19 cellular contexts compared by ENCODE assay signal in the genomic region with DNA sequence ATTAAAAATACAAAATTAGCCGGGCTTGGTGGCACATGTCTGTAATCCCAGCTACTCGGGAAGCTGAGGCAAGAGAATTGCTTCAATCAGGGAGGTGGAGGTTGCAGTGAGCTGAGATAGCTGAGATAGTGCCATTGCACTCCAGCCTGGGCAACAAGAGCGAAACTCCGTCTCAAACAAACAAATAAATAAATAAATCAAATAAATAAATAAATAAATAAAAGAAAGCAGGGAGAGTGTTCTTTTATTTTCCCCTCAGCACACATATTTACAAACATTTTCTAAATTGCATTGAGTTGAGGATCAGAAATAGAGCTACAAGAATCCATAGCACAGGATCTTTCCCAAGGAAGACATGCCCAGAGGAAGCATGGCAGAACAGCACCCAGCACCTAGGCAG.
A peak's percentile ranks its signal among the peaks of the same experiment; 100 is the strongest.
DNase-seq lines count a peak whose midpoint lies in the region; ATAC-seq, FAIRE-seq and TF ChIP-seq lines count a peak whose summit lies in the region.
"Had no signal": no experiment of that assay in that cellular context is flagged by ENCODE, and none has a peak within 500 bp of the region (broad histone marks: within the 10 kb centered on the region; RNA-seq: fewer than 3 reads in every experiment).

No MANE protein-coding gene starts in this region.

- H3K27ac ChIP-seq in GM23338 (ENCODE audit: low read depth): no peak overlapping the region
- H3K27ac ChIP-seq in H1 (ENCODE audit: low read depth, low read length): no peak overlapping the region
- no peak overlapping the region for H3K27ac ChIP-seq in smooth muscle cell (ENCODE audit: low read depth)
- H3K27ac ChIP-seq: BLaER1 treated with 17β-estradiol and CSF1 and Interleukin-3, amounts not matched to agents 10 nM and 100 nM; C4-2B had no signal

- FAIRE-seq in H1 (lab: Jason Lieb, UNC): no peak
- FAIRE-seq: D721Med, GM12891, GM19239 had no signal

- no peak for TF ChIP-seq RAD21 in H1 (IDR thresholded peaks at IDR 0.05 in 1 of 2, conservative IDR thresholded peaks at IDR 0.05 in 1 of 2; ENCODE audit: low read depth in 2 of 2, low read length in 2 of 2)

- no peak overlapping the region for H3K14ac ChIP-seq in H1 (ENCODE audit: insufficient read length)

- peaks cover 4% of the 10 kb centered on the region; the same call in 1 of the 3 replicates for H3K36me3 Mint-ChIP-seq in GM23338 (ENCODE audit: low read depth)
- H3K36me3 Mint-ChIP-seq: CD8-positive, alpha-beta T cell had no signal

- H4K5ac ChIP-seq in H1 (ENCODE audit: insufficient read length, low read depth, low read length): no peak overlapping the region

- no peak overlapping the region for H3K4ac ChIP-seq in H1 (replicated peaks; ENCODE audit: insufficient read length, low read depth, low read length)

- no peak overlapping the region for H4K91ac ChIP-seq in H1 (replicated peaks; ENCODE audit: insufficient read length, low read length)

- H2AFZ ChIP-seq in GM23338: peak overlapping the region; percentile 70; the same call in 1 of the 2 replicates
- 0 out of 2 replicates have a peak overlapping the region, but pooled peaks have one; percentile 36 for H2AFZ ChIP-seq in H1 (ENCODE audit: low read length)
- no peak overlapping the region for H2AFZ ChIP-seq in smooth muscle cell (ENCODE audit: low read depth)

- H3K27ac Mint-ChIP-seq in GM23338: no peak overlapping the region
- H3K27ac Mint-ChIP-seq: B cell; CD4-positive, alpha-beta T cell; CD8-positive, alpha-beta T cell had no signal

- H3K18ac ChIP-seq in H1 (ENCODE audit: extremely low read depth, low read length): no peak overlapping the region

- WGBS in H1 (ENCODE audit: extremely low coverage in 1 of 2, insufficient coverage in 1 of 2, insufficient read length in 1 of 2, insufficient replicate concordance in 2 of 2, low coverage in 1 of 2, low lambda C conversion rate in 2 of 2, missing lambda C conversion rate in 1 of 2), 2 experiments: 64% methylated on average over 4 of the region's 4 CpGs; no CpG with 5 or more reads in 1 of the 2 experiments
- WGBS in smooth muscle cell (ENCODE audit: low lambda C conversion rate): 74% methylated on average over 4 of the region's 4 CpGs

- H3F3A ChIP-seq in GM23338 (replicated peaks; ENCODE audit: low read depth) (no peaks in the 10 kb centered on the region), smooth muscle cell (ENCODE audit: low read depth) (no peaks in the 10 kb centered on the region)

- no peaks in the 10 kb centered on the region for H3K27me3 ChIP-seq in GM23338 (ENCODE audit: insufficient read depth)
- no peaks in the 10 kb centered on the region for H3K27me3 ChIP-seq in H1 (replicated peaks in 1 of 4; ENCODE audit: control insufficient read depth in 3 of 4, extremely low read depth in 1 of 4, insufficient read depth in 3 of 4, low read length in 3 of 4)
- no peaks in the 10 kb centered on the region for H3K27me3 ChIP-seq in smooth muscle cell (ENCODE audit: low read depth)
- H3K27me3 ChIP-seq: BLaER1 treated with 17β-estradiol and CSF1 and Interleukin-3, amounts not matched to agents 10 nM and 100 nM had no signal

- H3K9me2 ChIP-seq in GM23338 (ENCODE audit: insufficient read depth): no peaks in the 10 kb centered on the region; the same call in 1 of the 2 replicates

- H3K4me2 ChIP-seq in GM23338 (no peak overlapping the region), H1 (ENCODE audit: insufficient read depth in 1 of 2, low read depth in 2 of 2, low read length in 2 of 2) (no peak overlapping the region), smooth muscle cell (no peak overlapping the region)
- H3K4me2 ChIP-seq: BLaER1 treated with 17β-estradiol and CSF1 and Interleukin-3, amounts not matched to agents 10 nM and 100 nM had no signal

- H3K4me1 ChIP-seq in GM23338 (ENCODE audit: insufficient read depth) (no peaks in the 10 kb centered on the region), H1 (replicated peaks in 1 of 4; ENCODE audit: control insufficient read depth in 3 of 4, insufficient read depth in 4 of 4, low read length in 3 of 4) (no peaks in the 10 kb centered on the region), smooth muscle cell (ENCODE audit: low read depth) (no peaks in the 10 kb centered on the region)
- H3K4me1 ChIP-seq: BLaER1 treated with 17β-estradiol and CSF1 and Interleukin-3, amounts not matched to agents 10 nM and 100 nM; Caco-2 had no signal

- H2BK20ac ChIP-seq in H1 (ENCODE audit: low read length): no peak overlapping the region

- H3K79me1 ChIP-seq in H1 (ENCODE audit: low read depth, low read length): no peaks in the 10 kb centered on the region

- no peaks in the 10 kb centered on the region; the same call in 2 of the 3 replicates for H3K4me1 Mint-ChIP-seq in GM23338
- H3K4me1 Mint-ChIP-seq: B cell had no signal

- H2BK15ac ChIP-seq in H1 (ENCODE audit: low read length): no peak overlapping the region

- no peak for TF ChIP-seq EP300 in H1 (IDR thresholded peaks at IDR 0.05; ENCODE audit: borderline replicate concordance in 1 of 2, low read depth in 2 of 2, low read length in 2 of 2)

- no peak overlapping the region for H2BK5ac ChIP-seq in H1 (ENCODE audit: low read depth, low read length)

- H4K8ac ChIP-seq in H1 (ENCODE audit: extremely low read depth, insufficient read depth, low read length): no peak overlapping the region; the same call in 1 of the 2 replicates

- H3K23ac ChIP-seq in H1 (ENCODE audit: insufficient read length): no peak overlapping the region

- no peak for ATAC-seq in GM23338
- ATAC-seq in HG03521 (IDR thresholded peaks at IDR 0.05; ENCODE audit: unreplicated experiment): no peak
- ATAC-seq: CD8-positive, alpha-beta T cell had no signal

- H2BK120ac ChIP-seq in H1 (replicated peaks; ENCODE audit: low read depth, low read length): peak overlapping the region; percentile 54

- no peaks in the 10 kb centered on the region for H3K9me3 Mint-ChIP-seq in GM23338

- H3K27me3 Mint-ChIP-seq in GM23338 (ENCODE audit: insufficient read depth, low read depth, poor library complexity): no peaks in the 10 kb centered on the region
- H3K27me3 Mint-ChIP-seq: B cell; CD4-positive, alpha-beta T cell had no signal

- H3K4me3 ChIP-seq in GM23338 (no peak overlapping the region), H1 (ENCODE audit: extremely low read depth in 1 of 4, insufficient read depth in 2 of 4, low read depth in 3 of 4, low read length in 4 of 4) (no peak overlapping the region), smooth muscle cell (no peak overlapping the region)
- H3K4me3 ChIP-seq: BLaER1 treated with 17β-estradiol and CSF1 and Interleukin-3, amounts not matched to agents 10 nM and 100 nM had no signal

- no peak overlapping the region for H3K56ac ChIP-seq in H1 (replicated peaks; ENCODE audit: insufficient read length, low read depth, low read length)

- TF ChIP-seq POLR2A in H1 (IDR thresholded peaks at IDR 0.05; ENCODE audit: control extremely low read depth in 1 of 2, low read depth in 2 of 2, low read length in 2 of 2): no peak

- POLR2A ChIA-PET in H1 (lab: Charles Lee; ENCODE audit: partially characterized antibody): no interaction called here

- H3K9ac ChIP-seq in H1 (replicated peaks in 1 of 4; ENCODE audit: extremely low read depth in 1 of 4, low read depth in 3 of 4, low read length in 3 of 4) (no peak overlapping the region), smooth muscle cell (ENCODE audit: low read depth) (no peak overlapping the region)
- H3K9ac ChIP-seq: BLaER1 treated with 17β-estradiol and CSF1 and Interleukin-3, amounts not matched to agents 10 nM and 100 nM had no signal

- H3K79me2 ChIP-seq in GM23338 (replicated peaks; ENCODE audit: insufficient read depth) (no peaks in the 10 kb centered on the region), H1 (ENCODE audit: control insufficient read depth in 1 of 2, insufficient read depth in 2 of 2, low read length in 2 of 2) (no peaks in the 10 kb centered on the region), smooth muscle cell (ENCODE audit: low read depth) (no peaks in the 10 kb centered on the region)

- TF ChIP-seq CTCF in GM23338 (conservative IDR thresholded peaks at IDR 0.05; ENCODE audit: low read depth in 2 of 2) (no peak), H1 (IDR thresholded peaks at IDR 0.05; ENCODE audit: control extremely low read depth in 1 of 3, insufficient read depth in 1 of 3, low read depth in 1 of 3, low read length in 3 of 3) (no peak), smooth muscle cell (IDR thresholded peaks at IDR 0.05; ENCODE audit: borderline replicate concordance, insufficient read depth, poor library complexity, severe bottlenecking) (no peak)

- no peak overlapping the region for H3K4me3 Mint-ChIP-seq in GM23338
- H3K4me3 Mint-ChIP-seq: B cell; CD4-positive, alpha-beta T cell; CD8-positive, alpha-beta T cell had no signal

- H2AK5ac ChIP-seq in H1 (ENCODE audit: low read depth, low read length): no peak overlapping the region

- no peaks in the 10 kb centered on the region; the same call in 1 of the 2 replicates for H3K23me2 ChIP-seq in H1 (ENCODE audit: low read depth, low read length)

- DNase-seq in GM23338 (ENCODE audit: low spot score) (no peak), H1 (ENCODE audit: low read depth in 1 of 2, low spot score in 2 of 2) (no peak), smooth muscle cell (lab: John Stamatoyannopoulos, UW; ENCODE audit: unreplicated experiment) (no peak), ecto neural progenitor cell (ENCODE audit: low spot score) (no peak)
- DNase-seq: 8988T; AML-193; Caco-2; Calu3; CD4-positive, alpha-beta T cell; CD8-positive, alpha-beta T cell; DMS79 treated with DMSO at 0.1 percent for 48 hours; GF-D8 had no signal

- no peaks in the 10 kb centered on the region for H4K20me1 ChIP-seq in GM23338 (replicated peaks; ENCODE audit: insufficient read depth)
- no peaks in the 10 kb centered on the region for H4K20me1 ChIP-seq in H1 (replicated peaks in 1 of 2; ENCODE audit: control insufficient read depth in 1 of 2, insufficient read depth in 2 of 2, low read length in 2 of 2)
- no peaks in the 10 kb centered on the region for H4K20me1 ChIP-seq in smooth muscle cell (ENCODE audit: low read depth)
- H4K20me1 ChIP-seq: BLaER1 treated with 17β-estradiol and CSF1 and Interleukin-3, amounts not matched to agents 10 nM and 100 nM had no signal

- CTCF ChIA-PET in H1 (lab: Charles Lee; ENCODE audit: partially characterized antibody): interaction anchor here (1.0 kb wide), 1 partner anchor 37 kb away, joined by 3 read pairs; no protein-coding TSS in a partner anchor

- H3K36me3 ChIP-seq in GM23338 (ENCODE audit: insufficient read depth) (no peaks in the 10 kb centered on the region), H1 (ENCODE audit: control insufficient read depth in 2 of 4, insufficient read depth in 4 of 4, low read length in 3 of 4) (no peaks in the 10 kb centered on the region), smooth muscle cell (ENCODE audit: low read depth) (no peaks in the 10 kb centered on the region)
- H3K36me3 ChIP-seq: BLaER1 treated with 17β-estradiol and CSF1 and Interleukin-3, amounts not matched to agents 10 nM and 100 nM had no signal

- H3K9me3 ChIP-seq in H1 (ENCODE audit: insufficient read depth in 2 of 2, low read depth in 1 of 2, low read length in 1 of 2): no peaks in the 10 kb centered on the region
- no peaks in the 10 kb centered on the region for H3K9me3 ChIP-seq in smooth muscle cell (replicated peaks; ENCODE audit: low read depth)
- H3K9me3 ChIP-seq: BLaER1 treated with 17β-estradiol and CSF1 and Interleukin-3, amounts not matched to agents 10 nM and 100 nM; Caco-2 had no signal

- no peak overlapping the region for H2BK12ac ChIP-seq in H1 (ENCODE audit: low read depth, low read length)

TF ChIP-seq in H1, 55 proteins besides CTCF, POLR2A, EP300 and RAD21 (continues in another document):
- no peak for TF ChIP-seq PHF8 (conservative IDR thresholded peaks at IDR 0.05; ENCODE audit: low read depth, low read length)
